Comparison of ENCODE assay signal across 23 cellular contexts in the genomic region with DNA sequence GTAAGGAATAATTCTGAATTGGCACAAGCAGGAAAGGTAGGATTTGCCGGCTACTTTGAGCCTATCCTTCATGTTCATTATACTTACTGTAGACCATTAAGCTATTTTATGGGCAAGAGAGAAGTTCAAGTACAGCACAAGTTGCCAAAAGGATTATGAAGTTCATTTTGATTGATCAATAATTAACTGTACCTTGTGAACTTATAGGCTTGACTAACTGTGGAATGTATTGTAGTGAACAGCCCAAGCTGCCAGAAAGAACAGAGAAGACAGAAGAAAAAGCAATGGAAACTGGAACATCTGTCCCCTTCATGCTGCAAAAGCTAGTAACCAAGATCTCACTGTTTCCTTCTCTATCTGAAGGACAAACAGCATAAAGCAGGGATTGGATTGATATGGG.
DNase-seq lines count a peak whose midpoint lies in the region; ATAC-seq, FAIRE-seq and TF ChIP-seq lines count a peak whose summit lies in the region.
"Had no signal": no experiment of that assay in that cellular context is flagged by ENCODE, and none has a peak within 500 bp of the region (broad histone marks: within the 10 kb centered on the region; RNA-seq: fewer than 3 reads in every experiment).

No MANE protein-coding gene starts in this region.

- no peak overlapping the region for H3K4me3 ChIP-seq in epithelial cell of proximal tubule (ENCODE audit: low read depth, low read length)
- H3K4me3 ChIP-seq: BLaER1 treated with 17β-estradiol and CSF1 and Interleukin-3, amounts not matched to agents 10 nM and 100 nM; GM23248 had no signal

- DNase-seq in ACHN = peak; percentile 41
- peak; percentile 59 for DNase-seq in epithelial cell of proximal tubule (ENCODE audit: low read depth)
- DNase-seq in kidney tubule cell (ENCODE audit: low spot score) = peak; percentile 44
- peak; percentile 87 for DNase-seq in renal cortical epithelial cell (ENCODE audit: low read depth)
- DNase-seq in HEK293T (ENCODE audit: extremely low spot score) = no peak
- no peak for DNase-seq in frontal cortex (ENCODE audit: low spot score in 2 of 2)
- DNase-seq: AML-193; BE2C; Calu3; CD4-positive, alpha-beta T cell; CD8-positive, alpha-beta memory T cell; DMS53; DMS79 treated with DMSO at 0.1 percent for 48 hours; GF-D8; GM23248; H7; HCEC 1CT had no signal

- in situ Hi-C loops in ACHN (cut with HindIII; ENCODE audit: low pct_ligation_motif_present, low pct_unique_long_range_greater_than_20kb, low sequenced_read_pairs) = no loop called here

- CTCF ChIA-PET in HEK293T (lab: Yijun Ruan, JAX) = no interaction called here

- ATAC-seq in HG02763 (IDR thresholded peaks at IDR 0.05; ENCODE audit: unreplicated experiment) (no peak), GM19035 (IDR thresholded peaks at IDR 0.05; ENCODE audit: unreplicated experiment) (no peak)

- POLR2A ChIA-PET in HEK293T (lab: Yijun Ruan, JAX) = no interaction called here

- FAIRE-seq in frontal cortex (lab: Jason Lieb, UNC) = no peak
- FAIRE-seq: A204.1, GM12891, H1 had no signal

- TF ChIP-seq CTCF in epithelial cell of proximal tubule (conservative IDR thresholded peaks at IDR 0.05; ENCODE audit: low read depth, low read length) = no peak

TF ChIP-seq in HEK293T, 16 proteins besides CTCF, POLR2A, EP300 and RAD21:
- TF ChIP-seq CTBP1 (IDR thresholded peaks at IDR 0.05; ENCODE audit: borderline replicate concordance) (no peak), LEF1 (IDR thresholded peaks at IDR 0.05; ENCODE audit: borderline replicate concordance) (no peak), NFRKB (IDR thresholded peaks at IDR 0.05) (no peak), SUZ12 (IDR thresholded peaks at IDR 0.05) (no peak), FOXA1 (IDR thresholded peaks at IDR 0.05) (no peak), ELF4 (IDR thresholded peaks at IDR 0.05) (no peak), SP1 (IDR thresholded peaks at IDR 0.05) (no peak), ARNT (IDR thresholded peaks at IDR 0.05) (no peak)
- TF ChIP-seq, protein P1, sequence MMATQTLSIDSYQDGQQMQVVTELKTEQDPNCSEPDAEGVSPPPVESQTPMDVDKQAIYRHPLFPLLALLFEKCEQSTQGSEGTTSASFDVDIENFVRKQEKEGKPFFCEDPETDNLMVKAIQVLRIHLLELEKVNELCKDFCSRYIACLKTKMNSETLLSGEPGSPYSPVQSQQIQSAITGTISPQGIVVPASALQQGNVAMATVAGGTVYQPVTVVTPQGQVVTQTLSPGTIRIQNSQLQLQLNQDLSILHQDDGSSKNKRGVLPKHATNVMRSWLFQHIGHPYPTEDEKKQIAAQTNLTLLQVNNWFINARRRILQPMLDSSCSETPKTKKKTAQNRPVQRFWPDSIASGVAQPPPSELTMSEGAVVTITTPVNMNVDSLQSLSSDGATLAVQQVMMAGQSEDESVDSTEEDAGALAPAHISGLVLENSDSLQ (IDR thresholded peaks at IDR 0.05) = no peak

Comparison
In these comparisons a context has a peak if more than half of its experiments do, and no peak if none do; other contexts are left out.
1. DNase-seq: peak in ACHN (single experiment), epithelial cell of proximal tubule (single experiment), kidney tubule cell (single experiment) and renal cortical epithelial cell (single experiment); none in HEK293T (single experiment) and frontal cortex (0 of 2).